In genomic region chr5:133050500-133050899, GRCh38 we compare ENCODE assay signal across 8 cellular contexts. TPM values are rescaled to one million over a fixed set of nuclear protein-coding genes. Genes with fewer than 3 reads are reported as not detected.
DNase-seq lines count a peak whose midpoint lies in the region; ATAC-seq and TF ChIP-seq lines count a peak whose summit lies in the region.

No MANE protein-coding gene starts in this region.

- H3K9ac ChIP-seq in GM23248 = peak overlapping the region; percentile 98
- peak overlapping the region; percentile 95 for H3K9ac ChIP-seq in SU-DHL-6 (ENCODE audit: low read length)
- H3K9ac ChIP-seq in fibroblast of lung (ENCODE audit: insufficient read depth, low read length) = no peak overlapping the region
- H3K9ac ChIP-seq in rectal smooth muscle tissue (ENCODE audit: low read length) = no peak overlapping the region

- H3K79me2 ChIP-seq in GM23248 (ENCODE audit: insufficient read depth) (peaks cover 44% of the 10 kb centered on the region), SU-DHL-6 (ENCODE audit: insufficient read depth, low read length) (peaks cover 46% of the 10 kb centered on the region), fibroblast of lung (ENCODE audit: control insufficient read depth, insufficient read depth, low read length) (peaks cover 39% of the 10 kb centered on the region)

- H4K20me1 ChIP-seq in GM23248 (ENCODE audit: insufficient read depth) = peaks cover 7% of the 10 kb centered on the region
- 0 out of 2 replicates have a peak, but pooled peaks cover 8% of the 10 kb centered on the region for H4K20me1 ChIP-seq in SU-DHL-6 (ENCODE audit: low read depth, low read length)
- H4K20me1 ChIP-seq in fibroblast of lung (ENCODE audit: control insufficient read depth, extremely low read depth, insufficient read depth, low read length) = peaks cover 2% of the 10 kb centered on the region

- H3K9me3 ChIP-seq in GM23248 (ENCODE audit: low read depth) = no peaks in the 10 kb centered on the region
- no peaks in the 10 kb centered on the region for H3K9me3 ChIP-seq in SU-DHL-6 (ENCODE audit: insufficient read depth, low read length)
- H3K9me3 ChIP-seq in fibroblast of lung (ENCODE audit: control insufficient read depth, insufficient read depth, low read depth, low read length) = no peaks in the 10 kb centered on the region

- H3K36me3 ChIP-seq in GM23248 (ENCODE audit: low read depth) (no peaks in the 10 kb centered on the region), SU-DHL-6 (ENCODE audit: low read length) (no peaks in the 10 kb centered on the region), fibroblast of lung (ENCODE audit: control insufficient read depth, insufficient read depth, low read length) (no peaks in the 10 kb centered on the region), rectal smooth muscle tissue (ENCODE audit: control insufficient read depth, insufficient read depth, low read length) (no peaks in the 10 kb centered on the region)

- peak overlapping the region; percentile 96 for H3K4me2 ChIP-seq in GM23248 (ENCODE audit: unreplicated experiment)
- H3K4me2 ChIP-seq in SU-DHL-6 (ENCODE audit: low read depth, low read length, poor library complexity, severe bottlenecking) = peak overlapping the region; percentile 95
- peak overlapping the region; percentile 99 for H3K4me2 ChIP-seq in fibroblast of lung (ENCODE audit: extremely low read depth, insufficient read depth, low read length)

- H3K27me3 ChIP-seq in GM23248 (replicated peaks; ENCODE audit: insufficient read depth) (no peaks in the 10 kb centered on the region), SU-DHL-6 (ENCODE audit: low read length) (no peaks in the 10 kb centered on the region), fibroblast of lung (ENCODE audit: control insufficient read depth, insufficient read depth, low read length) (no peaks in the 10 kb centered on the region), rectal smooth muscle tissue (ENCODE audit: control insufficient read depth, insufficient read depth, low read length) (no peaks in the 10 kb centered on the region)

- in situ Hi-C loops in GM23248 (cut with MboI) = no loop called here

- WGBS in GM23248 (ENCODE audit: low coverage in 1 of 2, low lambda C conversion rate in 2 of 2, missing lambda C conversion rate in 2 of 2), 2 experiments = 33 to 35% methylated on average over 3 of the region's 3 CpGs

- peaks cover 20% of the 10 kb centered on the region for H3K4me1 ChIP-seq in GM23248 (ENCODE audit: insufficient read depth)
- H3K4me1 ChIP-seq in fibroblast of lung (ENCODE audit: control insufficient read depth, extremely low read depth, insufficient read depth, low read length) = peaks cover 3% of the 10 kb centered on the region
- peaks cover 14% of the 10 kb centered on the region for H3K4me1 ChIP-seq in rectal smooth muscle tissue (ENCODE audit: control insufficient read depth, insufficient read depth, low read length)

- H2AFZ ChIP-seq in GM23248 (peak overlapping the region; percentile 74), SU-DHL-6 (ENCODE audit: low read depth, low read length, severe bottlenecking) (no peak overlapping the region), fibroblast of lung (ENCODE audit: low read length) (no peak overlapping the region)

- peaks cover 25% of the 10 kb centered on the region for H3F3A ChIP-seq in GM23248 (ENCODE audit: insufficient read depth)
- peaks cover 11% of the 10 kb centered on the region for H3F3A ChIP-seq in SU-DHL-6 (ENCODE audit: insufficient read depth)

- DNase-seq in GM23248 (no peak), fibroblast of lung (ENCODE audit: low read depth in 2 of 2) (no peak), NCI-H128 (lab: John Stamatoyannopoulos, UW; ENCODE audit: unreplicated experiment) (no peak), dermis blood vessel endothelial cell (no peak), islet precursor cell (no peak)

- TF ChIP-seq CTCF in SU-DHL-6 (IDR thresholded peaks at IDR 0.05; ENCODE audit: insufficient read depth, low read length, poor library complexity, severe bottlenecking) (no peak), fibroblast of lung (conservative IDR thresholded peaks at IDR 0.05 in 1 of 2, IDR thresholded peaks at IDR 0.05 in 1 of 2; ENCODE audit: low read depth in 1 of 2, low read length in 2 of 2) (no peak)

- H3K9me2 ChIP-seq in GM23248 (ENCODE audit: insufficient read depth) (no peaks in the 10 kb centered on the region), SU-DHL-6 (replicated peaks; ENCODE audit: insufficient read depth, low read length) (no peaks in the 10 kb centered on the region)

- no peak for ATAC-seq in GM21619 (IDR thresholded peaks at IDR 0.05; ENCODE audit: unreplicated experiment)

- H3K4me3 ChIP-seq in GM23248 = peak overlapping the region; percentile 88
- peak overlapping the region; percentile 98 for H3K4me3 ChIP-seq in SU-DHL-6 (ENCODE audit: insufficient read depth, low read length, poor library complexity, severe bottlenecking)
- H3K4me3 ChIP-seq in fibroblast of lung (replicated peaks in 1 of 4; ENCODE audit: control extremely low read depth in 1 of 4, insufficient read depth in 1 of 4, low read depth in 3 of 4, low read length in 4 of 4) = peak overlapping the region; percentile 80 to 98 (median 84)
- peak overlapping the region; percentile 89 for H3K4me3 ChIP-seq in rectal smooth muscle tissue (ENCODE audit: low read length)

- H3K27ac ChIP-seq in GM23248 = peak overlapping the region; percentile 96
- H3K27ac ChIP-seq in SU-DHL-6 (ENCODE audit: low read depth, low read length) = peak overlapping the region; percentile 94
- H3K27ac ChIP-seq in fibroblast of lung (ENCODE audit: insufficient read depth, low read length) = peak overlapping the region; percentile 99
- H3K27ac ChIP-seq in rectal smooth muscle tissue (ENCODE audit: low read depth, low read length) = peak overlapping the region; percentile 95

RNA-seq across cellular contexts. Expression of gene HSPA4, which starts 1.3 kb away (rescaled TPM):
- 101 and 123 TPM in 2 replicates for total RNA-seq in GM23248 (2014; rRNA removed; shearing (Covaris generic))
- polyA plus RNA-seq in GM23248 (2016; fragmentation: Nextera tagmentation; extraction: Ambion mirVana) = 105 and 111 TPM in 2 replicates
- total RNA-seq in fibroblast of lung = 108 and 109 TPM in 2 replicates
- polyA plus RNA-seq in fibroblast of lung = 89.1 and 109 TPM in 2 replicates
- 127 and 156 TPM in 2 replicates for polyA plus RNA-seq in fibroblast of lung (2012)
- 9.9 and 11.1 TPM in 2 replicates for polyA minus RNA-seq in fibroblast of lung (ENCODE audit: low replicate concordance)
- total RNA-seq in dermis blood vessel endothelial cell = 123 and 190 TPM in 2 replicates

RNA-seq across cellular contexts. Expression of gene ZCCHC10, which starts 24.2 kb away (rescaled TPM):
- total RNA-seq in GM23248 (2014; rRNA removed; shearing (Covaris generic)) = 9.5 and 13.0 TPM in 2 replicates
- polyA plus RNA-seq in GM23248 (2016; fragmentation: Nextera tagmentation; extraction: Ambion mirVana) = 22.6 and 23.1 TPM in 2 replicates
- total RNA-seq in fibroblast of lung = 7.4 and 12.3 TPM in 2 replicates
- polyA plus RNA-seq in fibroblast of lung = 29.5 and 33.1 TPM in 2 replicates
- polyA plus RNA-seq in fibroblast of lung (2012) = 26.9 and 30.6 TPM in 2 replicates
- polyA minus RNA-seq in fibroblast of lung (ENCODE audit: low replicate concordance) = 32.0 TPM in 1 of 2 replicates, not detected in the other
- 15.7 and 27.6 TPM in 2 replicates for total RNA-seq in dermis blood vessel endothelial cell

Comparison
In these comparisons a context has a peak if more than half of its experiments do, and no peak if none do; other contexts are left out.
1. H3K9ac ChIP-seq: peak in GM23248 (single experiment) and SU-DHL-6 (single experiment); none in fibroblast of lung (single experiment) and rectal smooth muscle tissue (single experiment).
2. Peak in every context shown above with its lines, with median percentiles within 50 percentile points of each other: H3K27ac ChIP-seq, H3K4me2 ChIP-seq and H3K4me3 ChIP-seq.